8 cellular contexts compared by ENCODE assay signal in genomic region chr17:28406478-28406824, GRCh38. TPM values are rescaled to one million over a fixed set of nuclear protein-coding genes. Genes with fewer than 3 reads are reported as not detected.
DNase-seq lines count a peak whose midpoint lies in the region; ATAC-seq lines count a peak whose summit lies in the region.

No MANE protein-coding gene starts in this region.

- peaks cover 8% of the 10 kb centered on the region for H3K4me1 ChIP-seq in rectal smooth muscle tissue (ENCODE audit: control insufficient read depth, insufficient read depth, low read length)

- no peaks in the 10 kb centered on the region for H3K36me3 Mint-ChIP-seq in stimulated activated naive CD8-positive, alpha-beta T cell treated with anti-CD3 and anti-CD28 coated beads, Interleukin-15, Interleukin-2, amounts not matched to agents 100 ng/mL and 50 ng/mL, for 24 hours (ENCODE audit: low read depth)
- no peaks in the 10 kb centered on the region for H3K36me3 Mint-ChIP-seq in T-helper 2 cell treated with Interferon-gamma antibody and Interleukin-4, amounts not matched to agents 5 μg/mL and 100 μg/mL, for 36 hours (ENCODE audit: low read depth)

- ATAC-seq in stimulated activated naive CD8-positive, alpha-beta T cell treated with anti-CD3 and anti-CD28 coated beads, Interleukin-15, Interleukin-2, amounts not matched to agents 100 U/mL and 50 U/mL, for 24 hours = no peak
- peak; percentile 10 for ATAC-seq in Right ventricle myocardium superior (ENCODE audit: poor library complexity)
- ATAC-seq in left lobe of liver = no peak

- no peaks in the 10 kb centered on the region for H3K9me3 Mint-ChIP-seq in stimulated activated naive CD8-positive, alpha-beta T cell treated with anti-CD3 and anti-CD28 coated beads, Interleukin-15, Interleukin-2, amounts not matched to agents 100 ng/mL and 50 ng/mL, for 24 hours
- H3K9me3 Mint-ChIP-seq in T-helper 2 cell treated with Interferon-gamma antibody and Interleukin-4, amounts not matched to agents 5 μg/mL and 100 μg/mL, for 36 hours = no peaks in the 10 kb centered on the region

- no peak for DNase-seq in stimulated activated naive CD8-positive, alpha-beta T cell treated with anti-CD3 and anti-CD28 coated beads, Interleukin-15, Interleukin-2, amounts not matched to agents 100 U/mL and 50 U/mL, for 24 hours
- DNase-seq in T-helper 2 cell treated with Interferon-gamma antibody and Interleukin-4, amounts not matched to agents 5 μg/mL and 100 μg/mL, for 36 hours (ENCODE audit: low spot score) = no peak
- DNase-seq in Right ventricle myocardium superior (no peak), NCI-H1048 (lab: John Stamatoyannopoulos, UW) (no peak), left lobe of liver (ENCODE audit: low spot score) (no peak), COLO829 (ENCODE audit: low spot score) (no peak)

- peak overlapping the region; percentile 82 for H3K4me3 Mint-ChIP-seq in stimulated activated naive CD8-positive, alpha-beta T cell treated with anti-CD3 and anti-CD28 coated beads, Interleukin-15, Interleukin-2, amounts not matched to agents 100 ng/mL and 50 ng/mL, for 24 hours
- H3K4me3 Mint-ChIP-seq in T-helper 2 cell treated with Interferon-gamma antibody and Interleukin-4, amounts not matched to agents 5 μg/mL and 100 μg/mL, for 36 hours = peak overlapping the region; percentile 77

- peaks cover 15% of the 10 kb centered on the region for H3K27me3 Mint-ChIP-seq in stimulated activated naive CD8-positive, alpha-beta T cell treated with anti-CD3 and anti-CD28 coated beads, Interleukin-15, Interleukin-2, amounts not matched to agents 100 ng/mL and 50 ng/mL, for 24 hours
- peaks cover 14% of the 10 kb centered on the region for H3K27me3 Mint-ChIP-seq in T-helper 2 cell treated with Interferon-gamma antibody and Interleukin-4, amounts not matched to agents 5 μg/mL and 100 μg/mL, for 36 hours (ENCODE audit: low read depth)

- H3K4me1 Mint-ChIP-seq in stimulated activated naive CD8-positive, alpha-beta T cell treated with anti-CD3 and anti-CD28 coated beads, Interleukin-15, Interleukin-2, amounts not matched to agents 100 ng/mL and 50 ng/mL, for 24 hours (ENCODE audit: low read depth) = peaks cover 14% of the 10 kb centered on the region
- peaks cover 6% of the 10 kb centered on the region for H3K4me1 Mint-ChIP-seq in T-helper 2 cell treated with Interferon-gamma antibody and Interleukin-4, amounts not matched to agents 5 μg/mL and 100 μg/mL, for 36 hours (ENCODE audit: low read depth)

- H3K9ac ChIP-seq in rectal smooth muscle tissue (ENCODE audit: low read length) = no peak overlapping the region

- H3K27ac Mint-ChIP-seq in stimulated activated naive CD8-positive, alpha-beta T cell treated with anti-CD3 and anti-CD28 coated beads, Interleukin-15, Interleukin-2, amounts not matched to agents 100 ng/mL and 50 ng/mL, for 24 hours = peak overlapping the region; percentile 53
- no peak overlapping the region for H3K27ac Mint-ChIP-seq in T-helper 2 cell treated with Interferon-gamma antibody and Interleukin-4, amounts not matched to agents 5 μg/mL and 100 μg/mL, for 36 hours

- H3K27ac ChIP-seq in rectal smooth muscle tissue (ENCODE audit: low read depth, low read length) = no peak overlapping the region

- H3K27me3 ChIP-seq in rectal smooth muscle tissue (ENCODE audit: control insufficient read depth, insufficient read depth, low read length) = no peaks in the 10 kb centered on the region

- no peaks in the 10 kb centered on the region for H3K36me3 ChIP-seq in rectal smooth muscle tissue (ENCODE audit: control insufficient read depth, insufficient read depth, low read length)

- H3K4me3 ChIP-seq in rectal smooth muscle tissue (ENCODE audit: low read length) = peak overlapping the region; percentile 74

- intact Hi-C loops in Right ventricle myocardium superior (cut with DNase I) = no loop called here

RNA-seq across cellular contexts. Expression of gene SLC46A1, which starts 0.4 kb away (rescaled TPM):
- total RNA-seq in Right ventricle myocardium superior (6.3 TPM), left lobe of liver (46.2 TPM)

RNA-seq across cellular contexts. Expression of gene SARM1, which starts 35.0 kb away (rescaled TPM):
- total RNA-seq in Right ventricle myocardium superior = 5.0 TPM
- total RNA-seq in left lobe of liver = 5.8 TPM

RNA-seq across cellular contexts. Expression of gene VTN, which starts 36.3 kb away (rescaled TPM):
- 30.2 TPM for total RNA-seq in Right ventricle myocardium superior
- total RNA-seq in left lobe of liver = 3,241 TPM

RNA-seq across cellular contexts. Expression of gene SEBOX, which starts 41.5 kb away (rescaled TPM):
- not detected for total RNA-seq in Right ventricle myocardium superior
- not detected for total RNA-seq in left lobe of liver

RNA-seq across cellular contexts. Expression of gene POLDIP2, which starts 49.1 kb away (rescaled TPM):
- total RNA-seq in Right ventricle myocardium superior = 158 TPM
- 119 TPM for total RNA-seq in left lobe of liver

Comparison
In these comparisons a context has a peak if more than half of its experiments do, and no peak if none do; other contexts are left out.
1. RNA of gene VTN, which starts 36.3 kb away (total RNA-seq): 3,241 TPM in left lobe of liver (single experiment); 30.2 TPM in Right ventricle myocardium superior (single experiment); every median in the first group is over 100 times any median in the second.